Comparison of ENCODE assay signal across 2 cellular contexts in the genomic region with DNA sequence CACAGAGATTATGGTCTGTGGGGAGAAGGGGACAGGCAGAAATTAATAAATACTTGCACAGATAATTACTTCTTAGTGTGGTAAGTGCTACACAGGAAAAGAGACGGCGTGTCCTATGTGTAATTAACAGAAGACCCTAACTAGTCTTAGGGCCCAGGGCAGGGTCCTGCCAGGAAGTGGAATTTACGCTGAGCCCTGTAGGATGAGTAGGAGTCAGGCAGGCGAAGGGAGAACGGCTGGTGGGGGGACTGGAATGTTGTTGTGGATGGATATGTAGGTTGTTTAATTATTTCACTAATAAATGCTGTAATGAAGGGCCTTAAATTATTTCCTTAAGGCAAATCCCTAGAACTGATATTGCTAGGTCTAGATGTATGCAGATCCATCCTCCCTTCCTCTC.
TF ChIP-seq lines count a peak whose summit lies in the region.

No MANE protein-coding gene starts in this region.

TF ChIP-seq in GM23338, 12 proteins besides CTCF, POLR2A, EP300 and RAD21 (continues in another document):
- TF ChIP-seq, protein P1, sequence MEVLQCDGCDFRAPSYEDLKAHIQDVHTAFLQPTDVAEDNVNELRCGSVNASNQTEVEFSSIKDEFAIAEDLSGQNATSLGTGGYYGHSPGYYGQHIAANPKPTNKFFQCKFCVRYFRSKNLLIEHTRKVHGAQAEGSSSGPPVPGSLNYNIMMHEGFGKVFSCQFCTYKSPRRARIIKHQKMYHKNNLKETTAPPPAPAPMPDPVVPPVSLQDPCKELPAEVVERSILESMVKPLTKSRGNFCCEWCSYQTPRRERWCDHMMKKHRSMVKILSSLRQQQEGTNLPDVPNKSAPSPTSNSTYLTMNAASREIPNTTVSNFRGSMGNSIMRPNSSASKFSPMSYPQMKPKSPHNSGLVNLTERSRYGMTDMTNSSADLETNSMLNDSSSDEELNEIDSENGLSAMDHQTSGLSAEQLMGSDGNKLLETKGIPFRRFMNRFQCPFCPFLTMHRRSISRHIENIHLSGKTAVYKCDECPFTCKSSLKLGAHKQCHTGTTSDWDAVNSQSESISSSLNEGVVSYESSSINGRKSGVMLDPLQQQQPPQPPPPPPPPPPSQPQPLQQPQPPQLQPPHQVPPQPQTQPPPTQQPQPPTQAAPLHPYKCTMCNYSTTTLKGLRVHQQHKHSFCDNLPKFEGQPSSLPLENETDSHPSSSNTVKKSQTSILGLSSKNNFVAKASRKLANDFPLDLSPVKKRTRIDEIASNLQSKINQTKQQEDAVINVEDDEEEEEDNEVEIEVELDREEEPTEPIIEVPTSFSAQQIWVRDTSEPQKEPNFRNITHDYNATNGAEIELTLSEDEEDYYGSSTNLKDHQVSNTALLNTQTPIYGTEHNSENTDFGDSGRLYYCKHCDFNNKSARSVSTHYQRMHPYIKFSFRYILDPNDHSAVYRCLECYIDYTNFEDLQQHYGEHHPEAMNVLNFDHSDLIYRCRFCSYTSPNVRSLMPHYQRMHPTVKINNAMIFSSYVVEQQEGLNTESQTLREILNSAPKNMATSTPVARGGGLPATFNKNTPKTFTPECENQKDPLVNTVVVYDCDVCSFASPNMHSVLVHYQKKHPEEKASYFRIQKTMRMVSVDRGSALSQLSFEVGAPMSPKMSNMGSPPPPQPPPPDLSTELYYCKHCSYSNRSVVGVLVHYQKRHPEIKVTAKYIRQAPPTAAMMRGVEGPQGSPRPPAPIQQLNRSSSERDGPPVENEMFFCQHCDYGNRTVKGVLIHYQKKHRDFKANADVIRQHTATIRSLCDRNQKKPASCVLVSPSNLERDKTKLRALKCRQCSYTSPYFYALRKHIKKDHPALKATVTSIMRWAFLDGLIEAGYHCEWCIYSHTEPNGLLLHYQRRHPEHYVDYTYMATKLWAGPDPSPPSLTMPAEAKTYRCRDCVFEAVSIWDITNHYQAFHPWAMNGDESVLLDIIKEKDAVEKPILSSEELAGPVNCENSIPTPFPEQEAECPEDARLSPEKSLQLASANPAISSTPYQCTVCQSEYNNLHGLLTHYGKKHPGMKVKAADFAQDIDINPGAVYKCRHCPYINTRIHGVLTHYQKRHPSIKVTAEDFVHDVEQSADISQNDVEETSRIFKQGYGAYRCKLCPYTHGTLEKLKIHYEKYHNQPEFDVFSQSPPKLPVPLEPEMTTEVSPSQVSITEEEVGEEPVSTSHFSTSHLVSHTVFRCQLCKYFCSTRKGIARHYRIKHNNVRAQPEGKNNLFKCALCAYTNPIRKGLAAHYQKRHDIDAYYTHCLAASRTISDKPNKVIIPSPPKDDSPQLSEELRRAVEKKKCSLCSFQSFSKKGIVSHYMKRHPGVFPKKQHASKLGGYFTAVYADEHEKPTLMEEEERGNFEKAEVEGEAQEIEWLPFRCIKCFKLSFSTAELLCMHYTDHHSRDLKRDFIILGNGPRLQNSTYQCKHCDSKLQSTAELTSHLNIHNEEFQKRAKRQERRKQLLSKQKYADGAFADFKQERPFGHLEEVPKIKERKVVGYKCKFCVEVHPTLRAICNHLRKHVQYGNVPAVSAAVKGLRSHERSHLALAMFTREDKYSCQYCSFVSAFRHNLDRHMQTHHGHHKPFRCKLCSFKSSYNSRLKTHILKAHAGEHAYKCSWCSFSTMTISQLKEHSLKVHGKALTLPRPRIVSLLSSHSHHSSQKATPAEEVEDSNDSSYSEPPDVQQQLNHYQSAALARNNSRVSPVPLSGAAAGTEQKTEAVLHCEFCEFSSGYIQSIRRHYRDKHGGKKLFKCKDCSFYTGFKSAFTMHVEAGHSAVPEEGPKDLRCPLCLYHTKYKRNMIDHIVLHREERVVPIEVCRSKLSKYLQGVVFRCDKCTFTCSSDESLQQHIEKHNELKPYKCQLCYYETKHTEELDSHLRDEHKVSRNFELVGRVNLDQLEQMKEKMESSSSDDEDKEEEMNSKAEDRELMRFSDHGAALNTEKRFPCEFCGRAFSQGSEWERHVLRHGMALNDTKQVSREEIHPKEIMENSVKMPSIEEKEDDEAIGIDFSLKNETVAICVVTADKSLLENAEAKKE (CRISPR knock-in tag; IDR thresholded peaks at IDR 0.05) = no peak
- TF ChIP-seq ZNF331 (CRISPR knock-in tag; IDR thresholded peaks at IDR 0.05; ENCODE audit: low read depth) (no peak), REST (IDR thresholded peaks at IDR 0.05; ENCODE audit: unreplicated experiment) (no peak), JUNB (IDR thresholded peaks at IDR 0.05; ENCODE audit: unreplicated experiment) (no peak), EZH2 (IDR thresholded peaks at IDR 0.05; ENCODE audit: low read depth, unreplicated experiment) (no peak), CREB1 (CRISPR knock-in tag; IDR thresholded peaks at IDR 0.05; ENCODE audit: low read depth) (no peak), ZNF114 (CRISPR knock-in tag; IDR thresholded peaks at IDR 0.05) (no peak), POLR2AphosphoS5 (IDR thresholded peaks at IDR 0.05; ENCODE audit: low read depth) (no peak), EZH2phosphoT487 (IDR thresholded peaks at IDR 0.05; ENCODE audit: unreplicated experiment) (no peak), ETS1 (IDR thresholded peaks at IDR 0.05) (no peak)

TF ChIP-seq in WTC11, 78 proteins besides CTCF, POLR2A, EP300 and RAD21 (continued from another document):
- TF ChIP-seq, protein P2, sequence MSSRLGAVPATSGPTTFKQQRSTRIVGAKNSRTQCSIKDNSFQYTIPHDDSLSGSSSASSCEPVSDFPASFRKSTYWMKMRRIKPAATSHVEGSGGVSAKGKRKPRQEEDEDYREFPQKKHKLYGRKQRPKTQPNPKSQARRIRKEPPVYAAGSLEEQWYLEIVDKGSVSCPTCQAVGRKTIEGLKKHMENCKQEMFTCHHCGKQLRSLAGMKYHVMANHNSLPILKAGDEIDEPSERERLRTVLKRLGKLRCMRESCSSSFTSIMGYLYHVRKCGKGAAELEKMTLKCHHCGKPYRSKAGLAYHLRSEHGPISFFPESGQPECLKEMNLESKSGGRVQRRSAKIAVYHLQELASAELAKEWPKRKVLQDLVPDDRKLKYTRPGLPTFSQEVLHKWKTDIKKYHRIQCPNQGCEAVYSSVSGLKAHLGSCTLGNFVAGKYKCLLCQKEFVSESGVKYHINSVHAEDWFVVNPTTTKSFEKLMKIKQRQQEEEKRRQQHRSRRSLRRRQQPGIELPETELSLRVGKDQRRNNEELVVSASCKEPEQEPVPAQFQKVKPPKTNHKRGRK (CRISPR knock-in tag; IDR thresholded peaks at IDR 0.05; ENCODE audit: borderline replicate concordance) = no peak
- TF ChIP-seq SMAD4 (CRISPR knock-in tag; IDR thresholded peaks at IDR 0.05) (no peak), ARID4B (CRISPR knock-in tag; IDR thresholded peaks at IDR 0.05; ENCODE audit: borderline replicate concordance) (no peak), ZBTB43 (CRISPR knock-in tag; IDR thresholded peaks at IDR 0.05) (no peak), GABPB1 (CRISPR knock-in tag; IDR thresholded peaks at IDR 0.05) (no peak), HMGA2 (CRISPR knock-in tag; IDR thresholded peaks at IDR 0.05) (no peak), TEAD1 (CRISPR knock-in tag; IDR thresholded peaks at IDR 0.05) (no peak), IRF1 (CRISPR knock-in tag; IDR thresholded peaks at IDR 0.05) (no peak)
- TF ChIP-seq, protein P3, sequence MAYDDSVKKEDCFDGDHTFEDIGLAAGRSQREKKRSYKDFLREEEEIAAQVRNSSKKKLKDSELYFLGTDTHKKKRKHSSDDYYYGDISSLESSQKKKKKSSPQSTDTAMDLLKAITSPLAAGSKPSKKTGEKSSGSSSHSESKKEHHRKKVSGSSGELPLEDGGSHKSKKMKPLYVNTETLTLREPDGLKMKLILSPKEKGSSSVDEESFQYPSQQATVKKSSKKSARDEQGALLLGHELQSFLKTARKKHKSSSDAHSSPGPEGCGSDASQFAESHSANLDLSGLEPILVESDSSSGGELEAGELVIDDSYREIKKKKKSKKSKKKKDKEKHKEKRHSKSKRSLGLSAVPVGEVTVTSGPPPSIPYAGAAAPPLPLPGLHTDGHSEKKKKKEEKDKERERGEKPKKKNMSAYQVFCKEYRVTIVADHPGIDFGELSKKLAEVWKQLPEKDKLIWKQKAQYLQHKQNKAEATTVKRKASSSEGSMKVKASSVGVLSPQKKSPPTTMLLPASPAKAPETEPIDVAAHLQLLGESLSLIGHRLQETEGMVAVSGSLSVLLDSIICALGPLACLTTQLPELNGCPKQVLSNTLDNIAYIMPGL (CRISPR knock-in tag; IDR thresholded peaks at IDR 0.05) = no peak
